ENCODE assay signal across 8 cellular contexts in genomic region chr19:33819875-33820781, GRCh38. TPM values are rescaled to one million over a fixed set of nuclear protein-coding genes. Genes with fewer than 3 reads are reported as not detected.
DNase-seq lines count a peak whose midpoint lies in the region; ATAC-seq and TF ChIP-seq lines count a peak whose summit lies in the region.

No MANE protein-coding gene starts in this region.

- H3K36me3 Mint-ChIP-seq in activated CD4-positive, alpha-beta memory T cell treated with anti-CD3 and anti-CD28 coated beads for 36 hours, result no peaks in the 10 kb centered on the region
- H3K36me3 Mint-ChIP-seq in endothelial cell (ENCODE audit: low read depth, unreplicated experiment) (no peaks in the 10 kb centered on the region), mesothelial cell of epicardium (no peaks in the 10 kb centered on the region)
- no peaks in the 10 kb centered on the region for H3K36me3 Mint-ChIP-seq in stimulated activated memory B cell treated with anti-CD40 and anti-IgM and Interleukin-4, amounts not matched to agents 10 μg/mL and 1 μg/mL and 100 μg/mL, for 72 hours

- CTCF ChIA-PET in activated CD4-positive, alpha-beta memory T cell treated with anti-CD3 and anti-CD28 coated beads for 36 hours (lab: Charles Lee), result interaction anchor here (1.8 to 3.4 kb wide), 3 partner anchors 23 to 42 kb away, joined by 9 to 22 read pairs (median 11); partner anchors contain the start of gene KCTD15

- H3K9me3 Mint-ChIP-seq in activated CD4-positive, alpha-beta memory T cell treated with anti-CD3 and anti-CD28 coated beads for 36 hours, result no peaks in the 10 kb centered on the region
- H3K9me3 Mint-ChIP-seq in endothelial cell (ENCODE audit: unreplicated experiment), result no peaks in the 10 kb centered on the region
- H3K9me3 Mint-ChIP-seq in mesothelial cell of epicardium, result no peaks in the 10 kb centered on the region
- no peaks in the 10 kb centered on the region for H3K9me3 Mint-ChIP-seq in stimulated activated memory B cell treated with anti-CD40 and anti-IgM and Interleukin-4, amounts not matched to agents 10 μg/mL and 1 μg/mL and 100 μg/mL, for 72 hours

- DNase-seq in GM10266 (ENCODE audit: extremely low spot score) (peak; percentile 57), NAMALWA (ENCODE audit: low spot score) (peak; percentile 66), endothelial cell (ENCODE audit: low spot score) (peak; percentile 55), mesothelial cell of epicardium (ENCODE audit: low spot score in 2 of 2, unreplicated experiment in 2 of 2) (peak in 1 of 2 experiments; percentile 67), D341Med (ENCODE audit: low spot score) (no peak)
- DNase-seq in activated CD4-positive, alpha-beta memory T cell treated with anti-CD3 and anti-CD28 coated beads for 36 hours, result peak; percentile 85

- H3K4me1 Mint-ChIP-seq in activated CD4-positive, alpha-beta memory T cell treated with anti-CD3 and anti-CD28 coated beads for 36 hours (ENCODE audit: low read depth), result peaks cover 19% of the 10 kb centered on the region
- H3K4me1 Mint-ChIP-seq in endothelial cell (ENCODE audit: unreplicated experiment), result peaks cover 13% of the 10 kb centered on the region
- H3K4me1 Mint-ChIP-seq in mesothelial cell of epicardium, result peaks cover 11% of the 10 kb centered on the region
- H3K4me1 Mint-ChIP-seq in stimulated activated memory B cell treated with anti-CD40 and anti-IgM and Interleukin-4, amounts not matched to agents 10 μg/mL and 1 μg/mL and 100 μg/mL, for 72 hours, result peaks cover 16% of the 10 kb centered on the region

- POLR2A ChIA-PET in activated CD4-positive, alpha-beta memory T cell treated with anti-CD3 and anti-CD28 coated beads for 36 hours (lab: Charles Lee), result interaction anchor here (0.6 to 1.6 kb wide), 5 partner anchors 16 to 445 kb away, joined by 3 to 8 read pairs (median 3); partner anchors contain the start of gene KCTD15

- ATAC-seq in stimulated activated memory B cell treated with anti-CD40 and anti-IgM and Interleukin-4, amounts not matched to agents 10 μg/mL and 1 μg/mL and 100 μg/mL, for 72 hours, result peak; percentile 80
- ATAC-seq in HG03045 (IDR thresholded peaks at IDR 0.05; ENCODE audit: unreplicated experiment), result no peak

- peak overlapping the region; percentile 59 for H3K27ac Mint-ChIP-seq in activated CD4-positive, alpha-beta memory T cell treated with anti-CD3 and anti-CD28 coated beads for 36 hours
- H3K27ac Mint-ChIP-seq in endothelial cell (ENCODE audit: unreplicated experiment) (no peak overlapping the region), mesothelial cell of epicardium (no peak overlapping the region)
- H3K27ac Mint-ChIP-seq in stimulated activated memory B cell treated with anti-CD40 and anti-IgM and Interleukin-4, amounts not matched to agents 10 μg/mL and 1 μg/mL and 100 μg/mL, for 72 hours, result peak overlapping the region; percentile 48

- intact Hi-C loops in activated CD4-positive, alpha-beta memory T cell treated with anti-CD3 and anti-CD28 coated beads for 36 hours (cut with micrococcal nuclease), result loop anchor here (1.0 kb wide), 1 partner anchor 24 kb away; the partner anchor contains the start of gene KCTD15

- TF ChIP-seq CTCF in GM10266 (IDR thresholded peaks at IDR 0.05; ENCODE audit: control insufficient read depth, insufficient read depth, low read depth, missing control alignments), result no peak
- no peak for TF ChIP-seq CTCF in endothelial cell (IDR thresholded peaks at IDR 0.05; ENCODE audit: unreplicated experiment)
- TF ChIP-seq CTCF in mesothelial cell of epicardium (IDR thresholded peaks at IDR 0.05; ENCODE audit: unreplicated experiment), result no peak

- no peaks in the 10 kb centered on the region for H3K27me3 Mint-ChIP-seq in activated CD4-positive, alpha-beta memory T cell treated with anti-CD3 and anti-CD28 coated beads for 36 hours
- H3K27me3 Mint-ChIP-seq in endothelial cell (ENCODE audit: unreplicated experiment), result peaks cover 12% of the 10 kb centered on the region
- H3K27me3 Mint-ChIP-seq in mesothelial cell of epicardium (ENCODE audit: low read depth), result peaks cover 28% of the 10 kb centered on the region
- peaks cover 9% of the 10 kb centered on the region for H3K27me3 Mint-ChIP-seq in stimulated activated memory B cell treated with anti-CD40 and anti-IgM and Interleukin-4, amounts not matched to agents 10 μg/mL and 1 μg/mL and 100 μg/mL, for 72 hours

- peak overlapping the region; percentile 76 for H3K4me3 Mint-ChIP-seq in activated CD4-positive, alpha-beta memory T cell treated with anti-CD3 and anti-CD28 coated beads for 36 hours
- H3K4me3 Mint-ChIP-seq in endothelial cell (ENCODE audit: unreplicated experiment) (no peak overlapping the region), mesothelial cell of epicardium (peak overlapping the region; percentile 70)
- peak overlapping the region; percentile 79 for H3K4me3 Mint-ChIP-seq in stimulated activated memory B cell treated with anti-CD40 and anti-IgM and Interleukin-4, amounts not matched to agents 10 μg/mL and 1 μg/mL and 100 μg/mL, for 72 hours

RNA-seq across cellular contexts. Expression of gene KCTD15, which starts 23.5 kb away (rescaled TPM):
- total RNA-seq in activated CD4-positive, alpha-beta memory T cell treated with anti-CD3 and anti-CD28 coated beads for 36 hours, result 10 to 100 TPM; 10.2 to 11.8 TPM
- 81.1 TPM for total RNA-seq in endothelial cell (ENCODE audit: unreplicated experiment)
- 48.1 to 51.6 TPM (median 49.1 TPM) in 3 replicates for total RNA-seq in mesothelial cell of epicardium

Comparison
In these comparisons a context has a peak if more than half of its experiments do, and no peak if none do; other contexts are left out.
1. H3K27ac Mint-ChIP-seq: peak in activated CD4-positive, alpha-beta memory T cell treated with anti-CD3 and anti-CD28 coated beads for 36 hours (single experiment) and stimulated activated memory B cell treated with anti-CD40 and anti-IgM and Interleukin-4, amounts not matched to agents 10 μg/mL and 1 μg/mL and 100 μg/mL, for 72 hours (single experiment); none in endothelial cell (single experiment) and mesothelial cell of epicardium (single experiment).